17 cellular contexts compared by ENCODE assay signal in genomic region chr5:132204330-132204729, GRCh38. TPM values are rescaled to one million over a fixed set of nuclear protein-coding genes. Genes with fewer than 3 reads are reported as not detected.
"Had no signal": no experiment of that assay in that cellular context is flagged by ENCODE, and none has a peak within 500 bp of the region (broad histone marks: within the 10 kb centered on the region; RNA-seq: fewer than 3 reads in every experiment).

No MANE protein-coding gene starts in this region.

- H3K4me3 Mint-ChIP-seq: brain; central memory CD8-positive, alpha-beta T cell; naive thymus-derived CD4-positive, alpha-beta T cell; stimulated activated naive CD8-positive, alpha-beta T cell treated with anti-CD3 and anti-CD28 coated beads, Interleukin-15, Interleukin-2, amounts not matched to agents 100 ng/mL and 50 ng/mL, for 24 hours; T-cell had no signal

- H3K36me3 ChIP-seq: right lobe of liver had no signal

- H3K27me3 ChIP-seq: right lobe of liver, upper lobe of right lung had no signal

- H3K9me3 Mint-ChIP-seq: activated naive CD4-positive, alpha-beta T cell treated with anti-CD3 and anti-CD28 coated beads, Interleukin-2, amount 50 U/mL, for 72 hours; brain; central memory CD8-positive, alpha-beta T cell; naive thymus-derived CD4-positive, alpha-beta T cell; stimulated activated naive CD8-positive, alpha-beta T cell treated with anti-CD3 and anti-CD28 coated beads, Interleukin-15, Interleukin-2, amounts not matched to agents 100 ng/mL and 50 ng/mL, for 24 hours; T-cell had no signal

- H3K27ac Mint-ChIP-seq: activated naive CD4-positive, alpha-beta T cell treated with anti-CD3 and anti-CD28 coated beads, Interleukin-2, amount 50 U/mL, for 72 hours; naive thymus-derived CD4-positive, alpha-beta T cell; stimulated activated naive CD8-positive, alpha-beta T cell treated with anti-CD3 and anti-CD28 coated beads, Interleukin-15, Interleukin-2, amounts not matched to agents 100 ng/mL and 50 ng/mL, for 24 hours; T-cell had no signal

- H3K4me1 ChIP-seq: upper lobe of right lung had no signal

- ATAC-seq: activated CD4-positive, CD25-positive, alpha-beta regulatory T cell treated with anti-CD3 and anti-CD28 coated beads, Interleukin-2, amount 50 U/mL, for 24 hours; activated naive CD4-positive, alpha-beta T cell treated with anti-CD3 and anti-CD28 coated beads, Interleukin-2, amount 50 U/mL, for 72 hours; mucosa of descending colon; naive thymus-derived CD4-positive, alpha-beta T cell; psoas muscle; right lobe of liver; T-cell; upper lobe of right lung had no signal

- DNase-seq: activated CD4-positive, alpha-beta T cell treated with anti-CD3 and anti-CD28 coated beads, Interleukin-2, amount 50 U/mL, for 1 hour; activated T-cell treated with anti-CD3 and anti-CD28 coated beads, Interleukin-2, amount 50 U/mL, for 1 hour; cortex of kidney; mammary epithelial cell; mucosa of descending colon; psoas muscle; SK-N-SH; T-cell; T1000; upper lobe of right lung had no signal

- H3K4me1 Mint-ChIP-seq: central memory CD8-positive, alpha-beta T cell had no signal

- H3K4me3 ChIP-seq: mucosa of descending colon, psoas muscle, right lobe of liver, upper lobe of right lung had no signal

- H3K27me3 Mint-ChIP-seq: brain; central memory CD8-positive, alpha-beta T cell; stimulated activated naive CD8-positive, alpha-beta T cell treated with anti-CD3 and anti-CD28 coated beads, Interleukin-15, Interleukin-2, amounts not matched to agents 100 ng/mL and 50 ng/mL, for 24 hours; T-cell had no signal

- H3K9me3 ChIP-seq: mucosa of descending colon, psoas muscle, right lobe of liver, SK-N-SH, upper lobe of right lung had no signal

- H3K36me3 Mint-ChIP-seq: activated naive CD4-positive, alpha-beta T cell treated with anti-CD3 and anti-CD28 coated beads, Interleukin-2, amount 50 U/mL, for 72 hours; T-cell had no signal

- H3K27ac ChIP-seq: psoas muscle, right lobe of liver, upper lobe of right lung had no signal

RNA-seq across cellular contexts. Expression of gene P4HA2, which starts 23.3 kb away (rescaled TPM):
- polyA plus RNA-seq: naive thymus-derived CD4-positive, alpha-beta T cell had no signal

RNA-seq across cellular contexts. Expression of gene PDLIM4, which starts 53.2 kb away (rescaled TPM):
- total RNA-seq: activated naive CD4-positive, alpha-beta T cell treated with anti-CD3 and anti-CD28 coated beads, Interleukin-2, amount 50 U/mL, for 72 hours; T-cell had no signal
- polyA plus RNA-seq: naive thymus-derived CD4-positive, alpha-beta T cell had no signal
